ENCODE assay signal across 10 cellular contexts in genomic region chr2:128374001-128374710, GRCh38. TPM values are rescaled to one million over a fixed set of nuclear protein-coding genes. Genes with fewer than 3 reads are reported as not detected.
DNase-seq lines count a peak whose midpoint lies in the region; ATAC-seq and TF ChIP-seq lines count a peak whose summit lies in the region.
"Had no signal": no experiment of that assay in that cellular context is flagged by ENCODE, and none has a peak within 500 bp of the region (broad histone marks: within the 10 kb centered on the region; RNA-seq: fewer than 3 reads in every experiment).

No MANE protein-coding gene starts in this region.

- WGBS in gastroesophageal sphincter (ENCODE audit: low coverage in 1 of 2), 2 donors, result 70% methylated on average over 2 of the region's 15 CpGs; no CpG with 5 or more reads in 1 of the 2 donors

- no peak for TF ChIP-seq POLR2A in gastroesophageal sphincter (IDR thresholded peaks at IDR 0.05)

- no peak overlapping the region for H3K27ac Mint-ChIP-seq in activated T-helper 17 cell treated with anti-CD3 and anti-CD28 coated beads, Interleukin-2, amount 50 U/mL, for 72 hours
- H3K27ac Mint-ChIP-seq: T-helper 1 cell treated with Interleukin-12 subunit alpha and Interleukin-12 subunit beta and Interleukin-4 antibody, amounts not matched to agents 30 μg/mL and 1 μg/mL, for 36 hours had no signal

- peak; percentile 68 for ATAC-seq in gastroesophageal sphincter
- ATAC-seq in sciatic nerve, result peak; percentile 58
- ATAC-seq in activated T-helper 17 cell treated with anti-CD3 and anti-CD28 coated beads, Interleukin-2, amount 50 U/mL, for 72 hours (replicated peaks), result no peak
- ATAC-seq in HG03196 (IDR thresholded peaks at IDR 0.05; ENCODE audit: unreplicated experiment), result no peak

- H3K9me3 Mint-ChIP-seq in activated T-helper 17 cell treated with anti-CD3 and anti-CD28 coated beads, Interleukin-2, amount 50 U/mL, for 72 hours, result no peaks in the 10 kb centered on the region
- H3K9me3 Mint-ChIP-seq: naive B cell; T-helper 1 cell treated with Interleukin-12 subunit alpha and Interleukin-12 subunit beta and Interleukin-4 antibody, amounts not matched to agents 30 μg/mL and 1 μg/mL, for 36 hours had no signal

- TF ChIP-seq EP300 in gastroesophageal sphincter (IDR thresholded peaks at IDR 0.05), result no peak

- DNase-seq in Daoy (ENCODE audit: low read depth), result peak; percentile 29
- DNase-seq in SW480 (ENCODE audit: low spot score), result peak; percentile 92
- peak; percentile 52 for DNase-seq in sciatic nerve (ENCODE audit: low spot score)
- no peak for DNase-seq in NCI-H2196 treated with DMSO at 0.1 percent for 48 hours (lab: John Stamatoyannopoulos, UW; ENCODE audit: unreplicated experiment)
- DNase-seq in D341Med (ENCODE audit: low spot score), result no peak
- DNase-seq: naive B cell had no signal

- TF ChIP-seq CTCF in gastroesophageal sphincter (IDR thresholded peaks at IDR 0.05), result no peak

- H3K4me1 ChIP-seq in gastroesophageal sphincter, result peaks cover 0 to 66% (median 20%) of the 10 kb centered on the region in 3 donors

- intact Hi-C loops in sciatic nerve (cut with DNase I), result no loop called here

- H3K4me3 Mint-ChIP-seq in activated T-helper 17 cell treated with anti-CD3 and anti-CD28 coated beads, Interleukin-2, amount 50 U/mL, for 72 hours, result no peak overlapping the region
- H3K4me3 Mint-ChIP-seq: naive B cell; T-helper 1 cell treated with Interleukin-12 subunit alpha and Interleukin-12 subunit beta and Interleukin-4 antibody, amounts not matched to agents 30 μg/mL and 1 μg/mL, for 36 hours had no signal

- H3K27me3 Mint-ChIP-seq in activated T-helper 17 cell treated with anti-CD3 and anti-CD28 coated beads, Interleukin-2, amount 50 U/mL, for 72 hours, result no peaks in the 10 kb centered on the region
- H3K27me3 Mint-ChIP-seq: naive B cell had no signal

- H3K4me1 Mint-ChIP-seq in activated T-helper 17 cell treated with anti-CD3 and anti-CD28 coated beads, Interleukin-2, amount 50 U/mL, for 72 hours, result no peaks in the 10 kb centered on the region

- no peak overlapping the region for H3K4me3 ChIP-seq in gastroesophageal sphincter

- no peaks in the 10 kb centered on the region for H3K9me3 ChIP-seq in gastroesophageal sphincter

- no peaks in the 10 kb centered on the region for H3K36me3 Mint-ChIP-seq in activated T-helper 17 cell treated with anti-CD3 and anti-CD28 coated beads, Interleukin-2, amount 50 U/mL, for 72 hours (ENCODE audit: low read depth)
- H3K36me3 Mint-ChIP-seq: naive B cell had no signal

- H3K36me3 ChIP-seq in gastroesophageal sphincter, result no peaks in the 10 kb centered on the region

- peak overlapping the region in 3 of 4 donors; percentile 79 to 84 (median 80) for H3K27ac ChIP-seq in gastroesophageal sphincter

- no peaks in the 10 kb centered on the region for H3K27me3 ChIP-seq in gastroesophageal sphincter

RNA-seq across cellular contexts. Expression of gene HS6ST1, which starts 55.5 kb away (rescaled TPM):
- 10.3 and 13.0 TPM in 2 replicates for total RNA-seq in Daoy (2014; rRNA removed; shearing (Covaris generic))
- 10 to 100 TPM; 20.5 to 43.6 (median 32.1) TPM for total RNA-seq in gastroesophageal sphincter
- total RNA-seq in sciatic nerve, result 27.2 TPM
- 1 to 10 TPM; 3.8 to 7.8 TPM for total RNA-seq in activated T-helper 17 cell treated with anti-CD3 and anti-CD28 coated beads, Interleukin-2, amount 50 U/mL, for 72 hours

Comparison
In these comparisons a context has a peak if more than half of its experiments do, and no peak if none do; other contexts are left out.
1. DNase-seq: peak in Daoy (single experiment), SW480 (single experiment) and sciatic nerve (single experiment); none in NCI-H2196 treated with DMSO at 0.1 percent for 48 hours (single experiment) and D341Med (single experiment).
2. ATAC-seq: peak in gastroesophageal sphincter (single experiment) and sciatic nerve (single experiment); none in activated T-helper 17 cell treated with anti-CD3 and anti-CD28 coated beads, Interleukin-2, amount 50 U/mL, for 72 hours (single experiment) and HG03196 (single experiment).